1 cellular context compared by ENCODE assay signal in genomic region chr2:47043142-47043890, GRCh38.
A peak's percentile ranks its signal among the peaks of the same experiment; 100 is the strongest.
TF ChIP-seq lines count a peak whose summit lies in the region.

No MANE protein-coding gene starts in this region.

TF ChIP-seq in HepG2, 621 proteins besides CTCF, POLR2A, EP300 and RAD21 (continued from another document and continues in another):
- peak; percentile 66; the same call in 1 of the 2 replicates for TF ChIP-seq USF2 (IDR thresholded peaks at IDR 0.05; ENCODE audit: low read depth, low read length)
- TF ChIP-seq USF2 (CRISPR knock-in tag; IDR thresholded peaks at IDR 0.05; ENCODE audit: borderline replicate concordance): peak; percentile 72; the same call in 1 of the 2 replicates
- peak; percentile 62; the same call in 1 of the 2 replicates for TF ChIP-seq SALL2 (CRISPR knock-in tag; IDR thresholded peaks at IDR 0.05)
- TF ChIP-seq BORCS8-MEF2B (CRISPR knock-in tag; IDR thresholded peaks at IDR 0.05): peak; percentile 54; the same call in 1 of the 2 replicates
- TF ChIP-seq TEAD2 (CRISPR knock-in tag; IDR thresholded peaks at IDR 0.05): no peak
- no peak for TF ChIP-seq ZNF704 (CRISPR knock-in tag; IDR thresholded peaks at IDR 0.05; ENCODE audit: borderline replicate concordance)
- 0 out of 2 replicates have a peak, but pooled peaks have one; percentile 37 for TF ChIP-seq ARNTL (CRISPR knock-in tag; IDR thresholded peaks at IDR 0.05)
- 0 out of 2 replicates have a peak, but pooled peaks have one; percentile 73 for TF ChIP-seq ZBTB7A (CRISPR knock-in tag; IDR thresholded peaks at IDR 0.05)
- TF ChIP-seq TRAFD1 (CRISPR knock-in tag; IDR thresholded peaks at IDR 0.05; ENCODE audit: borderline replicate concordance): no peak
- peak; percentile 69; the same call in 1 of the 2 replicates for TF ChIP-seq TFDP1 (CRISPR knock-in tag; IDR thresholded peaks at IDR 0.05; ENCODE audit: borderline replicate concordance)
- TF ChIP-seq TFDP2 (CRISPR knock-in tag; IDR thresholded peaks at IDR 0.05): peak; percentile 27; the same call in 1 of the 2 replicates
- TF ChIP-seq ZNF784 (CRISPR knock-in tag; IDR thresholded peaks at IDR 0.05; ENCODE audit: borderline replicate concordance): 0 out of 2 replicates have a peak, but pooled peaks have one; percentile 72
- TF ChIP-seq MED13 (CRISPR knock-in tag; IDR thresholded peaks at IDR 0.05): no peak
- peak; percentile 69 for TF ChIP-seq SAP130 (CRISPR knock-in tag; IDR thresholded peaks at IDR 0.05; ENCODE audit: low read depth)
- TF ChIP-seq ZMYM4 (CRISPR knock-in tag; IDR thresholded peaks at IDR 0.05): peak; percentile 39; the same call in 1 of the 2 replicates
- peak; percentile 31; the same call in 1 of the 2 replicates for TF ChIP-seq ZBTB20 (CRISPR knock-in tag; IDR thresholded peaks at IDR 0.05; ENCODE audit: borderline replicate concordance, low read depth)
- TF ChIP-seq DDIT3 (CRISPR knock-in tag; IDR thresholded peaks at IDR 0.05): no peak
- no peak for TF ChIP-seq FUBP1 (CRISPR knock-in tag; IDR thresholded peaks at IDR 0.05; ENCODE audit: borderline replicate concordance)
- TF ChIP-seq SOX6 (IDR thresholded peaks at IDR 0.05): no peak
- peak; percentile 65; the same call in 1 of the 2 replicates for TF ChIP-seq SOX6 (CRISPR knock-in tag; IDR thresholded peaks at IDR 0.05)
- TF ChIP-seq STAG1 (CRISPR knock-in tag; IDR thresholded peaks at IDR 0.05): peak; percentile 55
- peak; percentile 57; the same call in 1 of the 2 replicates for TF ChIP-seq ZNF292 (CRISPR knock-in tag; IDR thresholded peaks at IDR 0.05; ENCODE audit: borderline replicate concordance, low read depth)
- peak; percentile 64; the same call in 1 of the 2 replicates for TF ChIP-seq RXRB (CRISPR knock-in tag; IDR thresholded peaks at IDR 0.05; ENCODE audit: borderline replicate concordance)
- TF ChIP-seq POGK (CRISPR knock-in tag; conservative IDR thresholded peaks at IDR 0.05): no peak
- TF ChIP-seq KAT8 (CRISPR knock-in tag; IDR thresholded peaks at IDR 0.05): peak; percentile 61; the same call in 1 of the 2 replicates
- no peak for TF ChIP-seq PRDM4 (CRISPR knock-in tag; IDR thresholded peaks at IDR 0.05; ENCODE audit: borderline replicate concordance)
- 0 out of 2 replicates have a peak, but pooled peaks have one; percentile 48 for TF ChIP-seq ZNF557 (CRISPR knock-in tag; IDR thresholded peaks at IDR 0.05)
- TF ChIP-seq ZNF816 (CRISPR knock-in tag; IDR thresholded peaks at IDR 0.05; ENCODE audit: borderline replicate concordance): no peak
- TF ChIP-seq NFRKB (IDR thresholded peaks at IDR 0.05): no peak
- 0 out of 2 replicates have a peak, but pooled peaks have one; percentile 49 for TF ChIP-seq ZNF746 (CRISPR knock-in tag; IDR thresholded peaks at IDR 0.05)
- peak; percentile 64; the same call in 1 of the 2 replicates for TF ChIP-seq ZBTB4 (CRISPR knock-in tag; IDR thresholded peaks at IDR 0.05; ENCODE audit: borderline replicate concordance)
- no peak for TF ChIP-seq RBM39 (IDR thresholded peaks at IDR 0.05; ENCODE audit: low read depth, low read length, poor library complexity, severe bottlenecking)
- 0 out of 2 replicates have a peak, but pooled peaks have one; percentile 33 for TF ChIP-seq ETV6 (CRISPR knock-in tag; conservative IDR thresholded peaks at IDR 0.05)
- TF ChIP-seq ZNF275 (CRISPR knock-in tag; IDR thresholded peaks at IDR 0.05; ENCODE audit: borderline replicate concordance): peak; percentile 52; the same call in 1 of the 2 replicates
- TF ChIP-seq KDM5B (CRISPR knock-in tag; IDR thresholded peaks at IDR 0.05; ENCODE audit: borderline replicate concordance): peak; percentile 72; the same call in 1 of the 2 replicates
- peak; percentile 58 for TF ChIP-seq ZSCAN9 (CRISPR knock-in tag; IDR thresholded peaks at IDR 0.05; ENCODE audit: borderline replicate concordance)
